1 cellular context compared by ENCODE assay signal in the genomic region with DNA sequence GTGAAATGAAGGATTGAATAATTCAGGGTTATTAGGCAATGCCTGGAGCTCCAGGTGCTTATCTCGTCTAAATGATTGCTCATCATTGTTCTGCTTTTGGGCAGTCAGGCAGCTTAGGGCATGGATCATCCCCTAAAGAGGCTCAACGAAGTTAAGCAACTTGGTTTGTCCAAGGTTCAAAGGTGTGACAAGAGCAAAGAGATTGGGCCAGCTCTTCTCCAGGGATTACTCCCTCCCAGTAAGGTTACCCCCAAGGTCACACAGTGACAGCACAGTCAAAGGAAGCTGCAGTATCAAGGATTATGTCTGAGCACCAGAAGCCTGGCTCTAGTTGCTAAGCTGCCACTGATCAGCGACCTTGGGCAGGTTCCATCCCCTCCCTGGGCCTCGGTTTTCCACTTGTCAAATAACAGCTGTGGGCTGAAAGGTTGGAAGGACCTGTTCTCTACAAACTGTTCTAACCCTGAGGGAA.
A peak's percentile ranks its signal among the peaks of the same experiment; 100 is the strongest.
TF ChIP-seq lines count a peak whose summit lies in the region.

No MANE protein-coding gene starts in this region.

TF ChIP-seq in HepG2, 621 proteins besides CTCF, POLR2A, EP300 and RAD21 (continued from another document and continues in another):
- TF ChIP-seq CBFB (CRISPR knock-in tag; IDR thresholded peaks at IDR 0.05) (peak; percentile 74; the same call in 1 of the 2 replicates), PHF20 (CRISPR knock-in tag; IDR thresholded peaks at IDR 0.05) (no peak), ZNF17 (CRISPR knock-in tag; IDR thresholded peaks at IDR 0.05) (no peak), MED1 (CRISPR knock-in tag; IDR thresholded peaks at IDR 0.05) (peak; percentile 80), ZFX (CRISPR knock-in tag; IDR thresholded peaks at IDR 0.05; ENCODE audit: low read depth) (no peak), STAT5B (CRISPR knock-in tag; IDR thresholded peaks at IDR 0.05) (no peak), ZNF720 (CRISPR knock-in tag; IDR thresholded peaks at IDR 0.05) (no peak), NR2C2 (CRISPR knock-in tag; IDR thresholded peaks at IDR 0.05; ENCODE audit: borderline replicate concordance) (peak; percentile 87), TGIF2 (CRISPR knock-in tag; IDR thresholded peaks at IDR 0.05) (peak; percentile 86), ZKSCAN5 (CRISPR knock-in tag; IDR thresholded peaks at IDR 0.05) (no peak), RBM22 (optimal IDR thresholded peaks at IDR 0.05; ENCODE audit: low read length) (no peak), FOSL2 (CRISPR knock-in tag; IDR thresholded peaks at IDR 0.05) (peak; percentile 83), TARDBP (CRISPR knock-in tag; IDR thresholded peaks at IDR 0.05) (peak; percentile 85), ZNF792 (CRISPR knock-in tag; IDR thresholded peaks at IDR 0.05) (peak; percentile 71; the same call in 1 of the 2 replicates), ZNF780A (CRISPR knock-in tag; IDR thresholded peaks at IDR 0.05) (no peak), SMC3 (IDR thresholded peaks at IDR 0.05; ENCODE audit: low read length) (peak; percentile 12; the same call in 1 of the 2 replicates), FOXA1 (IDR thresholded peaks at IDR 0.05) (no peak), FOXA1 (CRISPR knock-in tag; IDR thresholded peaks at IDR 0.05) (peak; percentile 36), DNMT1 (CRISPR knock-in tag; IDR thresholded peaks at IDR 0.05) (no peak), ZMYM2 (CRISPR knock-in tag; IDR thresholded peaks at IDR 0.05) (no peak), CENPT (CRISPR knock-in tag; IDR thresholded peaks at IDR 0.05; ENCODE audit: low read depth) (no peak), RFX5 (IDR thresholded peaks at IDR 0.05; ENCODE audit: low read depth, low read length) (no peak), ARHGAP35 (CRISPR knock-in tag; IDR thresholded peaks at IDR 0.05; ENCODE audit: borderline replicate concordance) (no peak), NFE2L2 (IDR thresholded peaks at IDR 0.05; ENCODE audit: low read length) (no peak), KLF16 (CRISPR knock-in tag; IDR thresholded peaks at IDR 0.05) (peak in 1 of 2 experiments; percentile 88; a peak in 2 of 4 replicates), ESRRA (CRISPR knock-in tag; IDR thresholded peaks at IDR 0.05; ENCODE audit: low read depth) (peak; percentile 100), SP2 (CRISPR knock-in tag; IDR thresholded peaks at IDR 0.05) (no peak), PAF1 (CRISPR knock-in tag; IDR thresholded peaks at IDR 0.05) (no peak), NFE2 (CRISPR knock-in tag; IDR thresholded peaks at IDR 0.05) (no peak), SUZ12 (IDR thresholded peaks at IDR 0.05; ENCODE audit: low read depth, low read length) (no peak), ZFY (CRISPR knock-in tag; IDR thresholded peaks at IDR 0.05) (no peak), ZNF343 (CRISPR knock-in tag; IDR thresholded peaks at IDR 0.05) (no peak), ZNF160 (CRISPR knock-in tag; IDR thresholded peaks at IDR 0.05) (no peak), ETV5 (CRISPR knock-in tag; IDR thresholded peaks at IDR 0.05; ENCODE audit: borderline replicate concordance) (peak; percentile 50; the same call in 1 of the 2 replicates), ATF7-NPFF (CRISPR knock-in tag; IDR thresholded peaks at IDR 0.05; ENCODE audit: low read depth) (no peak), TEAD3 (CRISPR knock-in tag; optimal IDR thresholded peaks at IDR 0.05; ENCODE audit: borderline replicate concordance) (peak; percentile 59), SMAD1 (CRISPR knock-in tag; IDR thresholded peaks at IDR 0.05; ENCODE audit: borderline replicate concordance, low read depth) (no peak), ZNF30 (CRISPR knock-in tag; IDR thresholded peaks at IDR 0.05) (no peak), MTA3 (CRISPR knock-in tag; IDR thresholded peaks at IDR 0.05) (no peak), KLF15 (CRISPR knock-in tag; IDR thresholded peaks at IDR 0.05; ENCODE audit: borderline replicate concordance) (no peak), ZNF136 (CRISPR knock-in tag; IDR thresholded peaks at IDR 0.05; ENCODE audit: low read depth) (0 out of 2 replicates have a peak, but pooled peaks have one; percentile 35), TAF1 (CRISPR knock-in tag; IDR thresholded peaks at IDR 0.05) (no peak), CBX5 (CRISPR knock-in tag; IDR thresholded peaks at IDR 0.05; ENCODE audit: borderline replicate concordance) (peak; percentile 72; the same call in 1 of the 2 replicates), SIN3A (IDR thresholded peaks at IDR 0.05; ENCODE audit: borderline replicate concordance, low read depth, low read length) (0 out of 2 replicates have a peak, but pooled peaks have one; percentile 55), MTF1 (CRISPR knock-in tag; IDR thresholded peaks at IDR 0.05) (no peak), SP140L (CRISPR knock-in tag; IDR thresholded peaks at IDR 0.05; ENCODE audit: borderline replicate concordance) (no peak), AHR (CRISPR knock-in tag; IDR thresholded peaks at IDR 0.05) (no peak; the same call in 1 of the 2 replicates), ZNF383 (CRISPR knock-in tag; IDR thresholded peaks at IDR 0.05; ENCODE audit: borderline replicate concordance) (no peak), MAF1 (CRISPR knock-in tag; IDR thresholded peaks at IDR 0.05; ENCODE audit: borderline replicate concordance) (no peak), PITX1 (CRISPR knock-in tag; IDR thresholded peaks at IDR 0.05) (peak; percentile 99), JDP2 (CRISPR knock-in tag; IDR thresholded peaks at IDR 0.05; ENCODE audit: borderline replicate concordance) (no peak), ATF7 (IDR thresholded peaks at IDR 0.05) (peak; percentile 35; the same call in 1 of the 2 replicates), ATF7 (CRISPR knock-in tag; IDR thresholded peaks at IDR 0.05) (no peak), ZSCAN25 (CRISPR knock-in tag; IDR thresholded peaks at IDR 0.05) (0 out of 2 replicates have a peak, but pooled peaks have one; percentile 19), KMT2B (CRISPR knock-in tag; IDR thresholded peaks at IDR 0.05) (peak; percentile 31; the same call in 1 of the 2 replicates), ZNF773 (CRISPR knock-in tag; IDR thresholded peaks at IDR 0.05; ENCODE audit: borderline replicate concordance) (no peak)
- TF ChIP-seq, protein P1, sequence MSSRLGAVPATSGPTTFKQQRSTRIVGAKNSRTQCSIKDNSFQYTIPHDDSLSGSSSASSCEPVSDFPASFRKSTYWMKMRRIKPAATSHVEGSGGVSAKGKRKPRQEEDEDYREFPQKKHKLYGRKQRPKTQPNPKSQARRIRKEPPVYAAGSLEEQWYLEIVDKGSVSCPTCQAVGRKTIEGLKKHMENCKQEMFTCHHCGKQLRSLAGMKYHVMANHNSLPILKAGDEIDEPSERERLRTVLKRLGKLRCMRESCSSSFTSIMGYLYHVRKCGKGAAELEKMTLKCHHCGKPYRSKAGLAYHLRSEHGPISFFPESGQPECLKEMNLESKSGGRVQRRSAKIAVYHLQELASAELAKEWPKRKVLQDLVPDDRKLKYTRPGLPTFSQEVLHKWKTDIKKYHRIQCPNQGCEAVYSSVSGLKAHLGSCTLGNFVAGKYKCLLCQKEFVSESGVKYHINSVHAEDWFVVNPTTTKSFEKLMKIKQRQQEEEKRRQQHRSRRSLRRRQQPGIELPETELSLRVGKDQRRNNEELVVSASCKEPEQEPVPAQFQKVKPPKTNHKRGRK (CRISPR knock-in tag; IDR thresholded peaks at IDR 0.05) = no peak
- TF ChIP-seq, protein P2, sequence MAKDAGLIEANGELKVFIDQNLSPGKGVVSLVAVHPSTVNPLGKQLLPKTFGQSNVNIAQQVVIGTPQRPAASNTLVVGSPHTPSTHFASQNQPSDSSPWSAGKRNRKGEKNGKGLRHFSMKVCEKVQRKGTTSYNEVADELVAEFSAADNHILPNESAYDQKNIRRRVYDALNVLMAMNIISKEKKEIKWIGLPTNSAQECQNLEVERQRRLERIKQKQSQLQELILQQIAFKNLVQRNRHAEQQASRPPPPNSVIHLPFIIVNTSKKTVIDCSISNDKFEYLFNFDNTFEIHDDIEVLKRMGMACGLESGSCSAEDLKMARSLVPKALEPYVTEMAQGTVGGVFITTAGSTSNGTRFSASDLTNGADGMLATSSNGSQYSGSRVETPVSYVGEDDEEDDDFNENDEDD (CRISPR knock-in tag; IDR thresholded peaks at IDR 0.05; ENCODE audit: borderline replicate concordance) = peak; percentile 38; the same call in 1 of the 2 replicates
- TF ChIP-seq, protein P3, sequence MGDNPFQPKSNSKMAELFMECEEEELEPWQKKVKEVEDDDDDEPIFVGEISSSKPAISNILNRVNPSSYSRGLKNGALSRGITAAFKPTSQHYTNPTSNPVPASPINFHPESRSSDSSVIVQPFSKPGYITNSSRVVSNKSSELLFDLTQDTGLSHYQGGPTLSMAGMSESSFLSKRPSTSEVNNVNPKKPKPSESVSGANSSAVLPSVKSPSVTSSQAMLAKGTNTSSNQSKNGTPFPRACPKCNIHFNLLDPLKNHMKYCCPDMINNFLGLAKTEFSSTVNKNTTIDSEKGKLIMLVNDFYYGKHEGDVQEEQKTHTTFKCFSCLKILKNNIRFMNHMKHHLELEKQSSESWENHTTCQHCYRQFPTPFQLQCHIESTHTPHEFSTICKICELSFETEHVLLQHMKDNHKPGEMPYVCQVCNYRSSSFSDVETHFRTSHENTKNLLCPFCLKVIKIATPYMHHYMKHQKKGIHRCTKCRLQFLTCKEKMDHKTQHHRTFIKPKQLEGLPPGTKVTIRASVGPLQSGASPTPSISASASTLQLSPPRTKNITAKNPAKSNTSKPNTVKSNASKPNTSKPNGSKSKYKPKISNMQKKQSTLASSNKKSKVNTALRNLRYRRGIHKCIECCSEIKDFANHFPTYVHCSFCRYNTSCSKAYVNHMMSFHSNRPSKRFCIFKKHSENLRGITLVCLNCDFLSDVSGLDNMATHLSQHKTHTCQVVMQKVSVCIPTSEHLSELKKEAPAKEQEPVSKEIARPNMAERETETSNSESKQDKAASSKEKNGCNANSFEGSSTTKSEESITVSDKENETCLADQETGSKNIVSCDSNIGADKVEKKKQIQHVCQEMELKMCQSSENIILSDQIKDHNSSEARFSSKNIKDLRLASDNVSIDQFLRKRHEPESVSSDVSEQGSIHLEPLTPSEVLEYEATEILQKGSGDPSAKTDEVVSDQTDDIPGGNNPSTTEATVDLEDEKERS (CRISPR knock-in tag; IDR thresholded peaks at IDR 0.05) = peak; percentile 71; the same call in 1 of the 2 replicates
- TF ChIP-seq, protein P4, sequence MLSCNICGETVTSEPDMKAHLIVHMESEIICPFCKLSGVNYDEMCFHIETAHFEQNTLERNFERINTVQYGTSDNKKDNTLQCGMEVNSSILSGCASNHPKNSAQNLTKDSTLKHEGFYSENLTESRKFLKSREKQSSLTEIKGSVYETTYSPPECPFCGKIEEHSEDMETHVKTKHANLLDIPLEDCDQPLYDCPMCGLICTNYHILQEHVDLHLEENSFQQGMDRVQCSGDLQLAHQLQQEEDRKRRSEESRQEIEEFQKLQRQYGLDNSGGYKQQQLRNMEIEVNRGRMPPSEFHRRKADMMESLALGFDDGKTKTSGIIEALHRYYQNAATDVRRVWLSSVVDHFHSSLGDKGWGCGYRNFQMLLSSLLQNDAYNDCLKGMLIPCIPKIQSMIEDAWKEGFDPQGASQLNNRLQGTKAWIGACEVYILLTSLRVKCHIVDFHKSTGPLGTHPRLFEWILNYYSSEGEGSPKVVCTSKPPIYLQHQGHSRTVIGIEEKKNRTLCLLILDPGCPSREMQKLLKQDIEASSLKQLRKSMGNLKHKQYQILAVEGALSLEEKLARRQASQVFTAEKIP (CRISPR knock-in tag; IDR thresholded peaks at IDR 0.05; ENCODE audit: borderline replicate concordance) = no peak
- TF ChIP-seq, protein P5, sequence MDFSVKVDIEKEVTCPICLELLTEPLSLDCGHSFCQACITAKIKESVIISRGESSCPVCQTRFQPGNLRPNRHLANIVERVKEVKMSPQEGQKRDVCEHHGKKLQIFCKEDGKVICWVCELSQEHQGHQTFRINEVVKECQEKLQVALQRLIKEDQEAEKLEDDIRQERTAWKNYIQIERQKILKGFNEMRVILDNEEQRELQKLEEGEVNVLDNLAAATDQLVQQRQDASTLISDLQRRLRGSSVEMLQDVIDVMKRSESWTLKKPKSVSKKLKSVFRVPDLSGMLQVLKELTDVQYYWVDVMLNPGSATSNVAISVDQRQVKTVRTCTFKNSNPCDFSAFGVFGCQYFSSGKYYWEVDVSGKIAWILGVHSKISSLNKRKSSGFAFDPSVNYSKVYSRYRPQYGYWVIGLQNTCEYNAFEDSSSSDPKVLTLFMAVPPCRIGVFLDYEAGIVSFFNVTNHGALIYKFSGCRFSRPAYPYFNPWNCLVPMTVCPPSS (IDR thresholded peaks at IDR 0.05) = no peak
- TF ChIP-seq, protein P6, sequence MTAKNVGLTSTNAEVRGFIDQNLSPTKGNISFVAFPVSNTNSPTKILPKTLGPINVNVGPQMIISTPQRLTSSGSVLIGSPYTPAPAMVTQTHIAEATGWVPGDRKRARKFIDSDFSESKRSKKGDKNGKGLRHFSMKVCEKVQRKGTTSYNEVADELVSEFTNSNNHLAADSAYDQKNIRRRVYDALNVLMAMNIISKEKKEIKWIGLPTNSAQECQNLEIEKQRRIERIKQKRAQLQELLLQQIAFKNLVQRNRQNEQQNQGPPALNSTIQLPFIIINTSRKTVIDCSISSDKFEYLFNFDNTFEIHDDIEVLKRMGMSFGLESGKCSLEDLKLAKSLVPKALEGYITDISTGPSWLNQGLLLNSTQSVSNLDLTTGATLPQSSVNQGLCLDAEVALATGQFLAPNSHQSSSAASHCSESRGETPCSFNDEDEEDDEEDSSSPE (CRISPR knock-in tag; IDR thresholded peaks at IDR 0.05) = peak; percentile 58; the same call in 1 of the 2 replicates
- TF ChIP-seq, protein P7, sequence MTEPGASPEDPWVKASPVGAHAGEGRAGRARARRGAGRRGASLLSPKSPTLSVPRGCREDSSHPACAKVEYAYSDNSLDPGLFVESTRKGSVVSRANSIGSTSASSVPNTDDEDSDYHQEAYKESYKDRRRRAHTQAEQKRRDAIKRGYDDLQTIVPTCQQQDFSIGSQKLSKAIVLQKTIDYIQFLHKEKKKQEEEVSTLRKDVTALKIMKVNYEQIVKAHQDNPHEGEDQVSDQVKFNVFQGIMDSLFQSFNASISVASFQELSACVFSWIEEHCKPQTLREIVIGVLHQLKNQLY (CRISPR knock-in tag; IDR thresholded peaks at IDR 0.05) = peak; percentile 83; the same call in 1 of the 2 replicates
- TF ChIP-seq, protein P8, sequence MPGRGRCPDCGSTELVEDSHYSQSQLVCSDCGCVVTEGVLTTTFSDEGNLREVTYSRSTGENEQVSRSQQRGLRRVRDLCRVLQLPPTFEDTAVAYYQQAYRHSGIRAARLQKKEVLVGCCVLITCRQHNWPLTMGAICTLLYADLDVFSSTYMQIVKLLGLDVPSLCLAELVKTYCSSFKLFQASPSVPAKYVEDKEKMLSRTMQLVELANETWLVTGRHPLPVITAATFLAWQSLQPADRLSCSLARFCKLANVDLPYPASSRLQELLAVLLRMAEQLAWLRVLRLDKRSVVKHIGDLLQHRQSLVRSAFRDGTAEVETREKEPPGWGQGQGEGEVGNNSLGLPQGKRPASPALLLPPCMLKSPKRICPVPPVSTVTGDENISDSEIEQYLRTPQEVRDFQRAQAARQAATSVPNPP (CRISPR knock-in tag; IDR thresholded peaks at IDR 0.05) = peak; percentile 73; the same call in 1 of the 2 replicates
- TF ChIP-seq, protein P9, sequence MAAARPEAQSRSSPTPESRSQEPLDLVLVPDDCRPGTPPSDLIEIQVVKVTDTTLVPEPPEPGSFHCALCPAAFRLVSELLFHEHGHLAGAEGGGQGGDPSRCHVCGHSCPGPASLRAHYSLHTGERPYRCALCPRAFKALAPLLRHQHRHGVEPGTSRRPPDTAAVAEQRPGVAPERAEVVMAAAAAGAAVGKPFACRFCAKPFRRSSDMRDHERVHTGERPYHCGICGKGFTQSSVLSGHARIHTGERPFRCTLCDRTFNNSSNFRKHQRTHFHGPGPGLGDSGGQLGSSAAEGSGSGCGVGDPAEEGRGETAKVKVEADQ (CRISPR knock-in tag; IDR thresholded peaks at IDR 0.05; ENCODE audit: borderline replicate concordance) = no peak
